24 cellular contexts compared by ENCODE assay signal in the genomic region with DNA sequence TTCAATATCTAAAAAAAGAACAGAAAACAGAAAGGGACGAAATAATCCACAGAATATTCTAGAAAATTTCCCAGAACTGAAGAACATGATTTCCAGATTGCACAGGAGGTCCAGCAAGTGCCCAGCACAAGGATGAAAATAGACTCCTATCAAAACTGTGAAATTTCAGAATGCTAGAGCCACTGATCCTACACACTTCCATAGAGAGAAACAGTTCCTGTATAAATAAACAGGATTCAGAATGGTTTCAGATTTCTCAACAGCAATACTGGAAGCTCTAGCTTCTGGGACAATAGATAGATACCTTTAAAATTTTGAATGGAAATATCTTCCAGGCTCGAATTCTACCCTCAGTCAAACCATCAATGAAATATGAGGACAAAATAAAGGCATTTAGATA. TPM values are rescaled to one million over a fixed set of nuclear protein-coding genes. Genes with fewer than 3 reads are reported as not detected.
DNase-seq lines count a peak whose midpoint lies in the region; ATAC-seq and TF ChIP-seq lines count a peak whose summit lies in the region.
"Had no signal": no experiment of that assay in that cellular context is flagged by ENCODE, and none has a peak within 500 bp of the region (broad histone marks: within the 10 kb centered on the region; RNA-seq: fewer than 3 reads in every experiment).

No MANE protein-coding gene starts in this region.

- H3K4me3 ChIP-seq in IMR-90 (ENCODE audit: insufficient read depth, low read depth, low read length), result no peak overlapping the region
- H3K4me3 ChIP-seq: psoas muscle, thoracic aorta had no signal

- H2BK20ac ChIP-seq in IMR-90 (ENCODE audit: low read depth, low read length), result no peak overlapping the region

- no CpG with 5 or more reads among the region's 2 CpGs for WGBS in IMR-90 (ENCODE audit: extremely low coverage in 2 of 2, insufficient read length in 1 of 2), 2 experiments

- TF ChIP-seq CTCF in IMR-90 (conservative IDR thresholded peaks at IDR 0.05; ENCODE audit: low read depth, low read length) (no peak), brain (conservative IDR thresholded peaks at IDR 0.05) (no peak)

- H3K4me3 Mint-ChIP-seq in activated naive CD8-positive, alpha-beta T cell, result peak overlapping the region; percentile 24
- no peak overlapping the region for H3K4me3 Mint-ChIP-seq in activated naive CD8-positive, alpha-beta T cell treated with anti-CD3 and anti-CD28 coated beads for 36 hours
- H3K4me3 Mint-ChIP-seq in brain, result peak overlapping the region in 4 of 5 experiments; percentile 18 to 48 (median 29)
- H3K4me3 Mint-ChIP-seq in stimulated activated memory B cell treated with anti-CD40 and anti-IgM and Interleukin-4, amounts not matched to agents 10 μg/mL and 1 μg/mL and 100 μg/mL, for 72 hours, result no peak overlapping the region
- H3K4me3 Mint-ChIP-seq: HFFc6; stimulated activated effector memory CD8-positive, alpha-beta T cell treated with anti-CD3 and anti-CD28 coated beads, Interleukin-12 subunit alpha, Interleukin-12 subunit beta, amount 100 ng/mL, for 72 hours had no signal

- H3K4me2 ChIP-seq in IMR-90 (ENCODE audit: low read depth, low read length), result peak overlapping the region; percentile 28; the same call in 1 of the 2 replicates
- H3K4me2 ChIP-seq: KMS-11 had no signal

- H3K27ac Mint-ChIP-seq in activated naive CD8-positive, alpha-beta T cell, result no peak overlapping the region
- no peak overlapping the region for H3K27ac Mint-ChIP-seq in activated naive CD8-positive, alpha-beta T cell treated with anti-CD3 and anti-CD28 coated beads for 36 hours
- peak overlapping the region in 1 of 5 experiments; percentile 7 for H3K27ac Mint-ChIP-seq in brain
- H3K27ac Mint-ChIP-seq in stimulated activated memory B cell treated with anti-CD40 and anti-IgM and Interleukin-4, amounts not matched to agents 10 μg/mL and 1 μg/mL and 100 μg/mL, for 72 hours, result peak overlapping the region; percentile 30
- H3K27ac Mint-ChIP-seq: HFFc6 had no signal

- H3K27me3 Mint-ChIP-seq in activated naive CD8-positive, alpha-beta T cell, result no peaks in the 10 kb centered on the region
- no peaks in the 10 kb centered on the region for H3K27me3 Mint-ChIP-seq in activated naive CD8-positive, alpha-beta T cell treated with anti-CD3 and anti-CD28 coated beads for 36 hours
- H3K27me3 Mint-ChIP-seq in brain, result no peaks in the 10 kb centered on the region
- H3K27me3 Mint-ChIP-seq in stimulated activated memory B cell treated with anti-CD40 and anti-IgM and Interleukin-4, amounts not matched to agents 10 μg/mL and 1 μg/mL and 100 μg/mL, for 72 hours, result no peaks in the 10 kb centered on the region

- intact Hi-C loops in IMR-90 (cut with micrococcal nuclease), result loop anchor here (10.0 kb wide), 1 partner anchor 1160 kb away; no protein-coding TSS in a partner anchor

- no peak for TF ChIP-seq RAD21 in IMR-90 (IDR thresholded peaks at IDR 0.05; ENCODE audit: low read length)

- CTCF ChIA-PET in IMR-90 (lab: Yijun Ruan, JAX), result no interaction called here

- in situ Hi-C loops in IMR-90 (cut with MboI; ENCODE audit: low sequenced_read_pairs), result no loop called here

- H3K23ac ChIP-seq in IMR-90 (ENCODE audit: low read depth, low read length), result no peak overlapping the region

- no peak overlapping the region for H4K5ac ChIP-seq in IMR-90 (ENCODE audit: low read depth, low read length)

- no peaks in the 10 kb centered on the region for H3K36me3 ChIP-seq in IMR-90 (ENCODE audit: control insufficient read depth, insufficient read depth, low read length)
- H3K36me3 ChIP-seq: neutrophil, thoracic aorta had no signal

- BruUV-seq in IMR-90 (replicated peaks; lab: Mats Ljungman, UMichigan), result no TSS peak

- no peak overlapping the region for H2AK5ac ChIP-seq in IMR-90 (ENCODE audit: low read depth, low read length)

- no peak for ATAC-seq in IMR-90 (ENCODE audit: low read depth)
- ATAC-seq in stimulated activated memory B cell treated with anti-CD40 and anti-IgM and Interleukin-4, amounts not matched to agents 10 μg/mL and 1 μg/mL and 100 μg/mL, for 72 hours, result no peak
- ATAC-seq in HG02981 (IDR thresholded peaks at IDR 0.05; ENCODE audit: unreplicated experiment), result no peak
- ATAC-seq: foreskin keratinocyte; psoas muscle; stimulated activated effector memory CD8-positive, alpha-beta T cell treated with anti-CD3 and anti-CD28 coated beads, Interleukin-12 subunit alpha, Interleukin-12 subunit beta, amount 100 ng/mL, for 72 hours had no signal

- no peak overlapping the region for H4K91ac ChIP-seq in IMR-90 (ENCODE audit: insufficient read depth, low read depth, low read length)

- peaks cover 6 to 18% of the 10 kb centered on the region in 2 experiments for H3K79me1 ChIP-seq in IMR-90 (ENCODE audit: low read depth in 1 of 2, low read length in 2 of 2)

- no peak overlapping the region for H2BK120ac ChIP-seq in IMR-90 (ENCODE audit: low read depth, low read length)

- H3K4me1 ChIP-seq in IMR-90 (ENCODE audit: control insufficient read depth, insufficient read depth, low read length), result peaks cover 8% of the 10 kb centered on the region

- H3K9me3 ChIP-seq in IMR-90 (ENCODE audit: control insufficient read depth, insufficient read depth, low read length), result no peaks in the 10 kb centered on the region
- H3K9me3 ChIP-seq: neutrophil, psoas muscle, thoracic aorta had no signal

- TF ChIP-seq POLR2A in IMR-90 (IDR thresholded peaks at IDR 0.05; ENCODE audit: low read depth, low read length), result no peak

- no peaks in the 10 kb centered on the region for H3K9me3 Mint-ChIP-seq in activated naive CD8-positive, alpha-beta T cell (ENCODE audit: low read depth)
- H3K9me3 Mint-ChIP-seq in activated naive CD8-positive, alpha-beta T cell treated with anti-CD3 and anti-CD28 coated beads for 36 hours, result no peaks in the 10 kb centered on the region
- H3K9me3 Mint-ChIP-seq in brain, result no peaks in the 10 kb centered on the region
- no peaks in the 10 kb centered on the region for H3K9me3 Mint-ChIP-seq in stimulated activated memory B cell treated with anti-CD40 and anti-IgM and Interleukin-4, amounts not matched to agents 10 μg/mL and 1 μg/mL and 100 μg/mL, for 72 hours
- H3K9me3 Mint-ChIP-seq: CD8-positive, alpha-beta memory T cell; HFFc6; stimulated activated effector memory CD8-positive, alpha-beta T cell treated with anti-CD3 and anti-CD28 coated beads, Interleukin-12 subunit alpha, Interleukin-12 subunit beta, amount 100 ng/mL, for 72 hours had no signal

- dilution Hi-C loops in IMR-90 (cut with HindIII; ENCODE audit: low sequenced_read_pairs, unreplicated experiment), result no loop called here

- no peak overlapping the region for H2AFZ ChIP-seq in IMR-90 (replicated peaks; ENCODE audit: low read length, poor library complexity)

- H3K9ac ChIP-seq in IMR-90 (ENCODE audit: low read depth, low read length), result no peak overlapping the region
- H3K9ac ChIP-seq: KMS-11 had no signal

- no peaks in the 10 kb centered on the region for H3K27me3 ChIP-seq in IMR-90 (ENCODE audit: control insufficient read depth, insufficient read depth, low read length)
- H3K27me3 ChIP-seq: foreskin keratinocyte had no signal

- H3K4me1 Mint-ChIP-seq in activated naive CD8-positive, alpha-beta T cell (ENCODE audit: low read depth), result peaks cover 53% of the 10 kb centered on the region
- H3K4me1 Mint-ChIP-seq in activated naive CD8-positive, alpha-beta T cell treated with anti-CD3 and anti-CD28 coated beads for 36 hours, result peaks cover 41% of the 10 kb centered on the region
- H3K4me1 Mint-ChIP-seq in brain, result peaks cover 55% of the 10 kb centered on the region
- H3K4me1 Mint-ChIP-seq in stimulated activated memory B cell treated with anti-CD40 and anti-IgM and Interleukin-4, amounts not matched to agents 10 μg/mL and 1 μg/mL and 100 μg/mL, for 72 hours, result peaks cover 41% of the 10 kb centered on the region

- no peaks in the 10 kb centered on the region; the same call in none of the 2 replicates for H3K9me1 ChIP-seq in IMR-90 (ENCODE audit: insufficient read depth, low read length)

- no peak overlapping the region for H3K18ac ChIP-seq in IMR-90 (ENCODE audit: low read depth, low read length)

- no peak overlapping the region for H3K14ac ChIP-seq in IMR-90 (replicated peaks; ENCODE audit: low read depth, low read length)

- POLR2A ChIA-PET in IMR-90 (lab: Charles Lee; ENCODE audit: unreplicated experiment), result interaction anchor here (0.6 kb wide), 1 partner anchor 40 kb away, joined by 12 read pairs; no protein-coding TSS in a partner anchor

- no peak overlapping the region for H4K8ac ChIP-seq in IMR-90 (ENCODE audit: low read depth in 2 of 2, low read length in 2 of 2)

- no peak overlapping the region for H3K56ac ChIP-seq in IMR-90 (ENCODE audit: extremely low read depth, insufficient read depth, low read length)

- no peak overlapping the region for H2AK9ac ChIP-seq in IMR-90 (replicated peaks; ENCODE audit: low read depth, low read length, poor library complexity)

- DNase-seq in activated naive CD8-positive, alpha-beta T cell treated with anti-CD3 and anti-CD28 coated beads for 36 hours, result no peak
- DNase-seq in IMR-90 (peak; percentile 55), cerebellar nuclear complex (lab: John Stamatoyannopoulos, UW) (no peak), MV-4-11 (lab: John Stamatoyannopoulos, UW) (no peak)
- DNase-seq: activated gamma-delta T cell treated with Interleukin-2 at 50 U/mL for 16 hours; CD8-positive, alpha-beta memory T cell; DMS53; foreskin keratinocyte; HFFc6; hippocampal formation; NCI-H1048; NCI-H187; NCI-H446; psoas muscle; Right ventricle myocardium superior; SW 1271 had no signal

- H2BK15ac ChIP-seq in IMR-90 (ENCODE audit: low read depth, low read length), result no peak overlapping the region

- H2BK5ac ChIP-seq in IMR-90 (ENCODE audit: low read depth, low read length, poor library complexity, severe bottlenecking), result no peak overlapping the region

- peaks cover 3% of the 10 kb centered on the region; the same call in 1 of the 2 replicates for H4K20me1 ChIP-seq in IMR-90 (ENCODE audit: insufficient read depth, low read length)

- no peak overlapping the region for H3K27ac ChIP-seq in IMR-90 (ENCODE audit: insufficient read depth, low read length)
- H3K27ac ChIP-seq: foreskin keratinocyte, KMS-11, neutrophil, psoas muscle, thoracic aorta had no signal

- H3K4ac ChIP-seq in IMR-90 (ENCODE audit: low read depth, low read length), result no peak overlapping the region

- peaks cover 11% of the 10 kb centered on the region for H3K36me3 Mint-ChIP-seq in activated naive CD8-positive, alpha-beta T cell
- peaks cover 23% of the 10 kb centered on the region for H3K36me3 Mint-ChIP-seq in activated naive CD8-positive, alpha-beta T cell treated with anti-CD3 and anti-CD28 coated beads for 36 hours
- H3K36me3 Mint-ChIP-seq in brain, result peaks cover 20% of the 10 kb centered on the region
- H3K36me3 Mint-ChIP-seq in stimulated activated memory B cell treated with anti-CD40 and anti-IgM and Interleukin-4, amounts not matched to agents 10 μg/mL and 1 μg/mL and 100 μg/mL, for 72 hours, result peaks cover 30% of the 10 kb centered on the region

TF ChIP-seq in IMR-90, 13 proteins besides CTCF, POLR2A, EP300 and RAD21:
- no peak for TF ChIP-seq MXI1 (IDR thresholded peaks at IDR 0.05; ENCODE audit: borderline replicate concordance, low read depth, low read length)

RNA-seq across cellular contexts. Expression of gene TARBP1, which starts 4.6 kb away (rescaled TPM):
- 10 to 100 TPM; 38.6 to 44.0 TPM for total RNA-seq in activated naive CD8-positive, alpha-beta T cell treated with anti-CD3 and anti-CD28 coated beads for 36 hours
- total RNA-seq in IMR-90 (2012; rRNA removed), result 10.6 and 12.8 TPM in 2 replicates
- polyA plus RNA-seq in IMR-90 (2012; rRNA removed), result 16.0 and 17.7 TPM in 2 replicates
- 2.9 and 4.6 TPM in 2 replicates for polyA plus RNA-seq in IMR-90 (2012; cell fraction: cytosol; rRNA removed)
- 20.3 and 133 TPM in 2 replicates for polyA plus RNA-seq in IMR-90 (2012; cell fraction: nucleus; rRNA removed; ENCODE audit: low replicate concordance)
- 5.4 TPM for polyA plus RNA-seq in brain (ENCODE audit: insufficient read depth, low read depth, low replicate concordance)

Comparison
In these comparisons a context has a peak if more than half of its experiments do, and no peak if none do; other contexts are left out.
1. H3K4me3 Mint-ChIP-seq: peak in activated naive CD8-positive, alpha-beta T cell (single experiment) and brain (4 of 5); none in activated naive CD8-positive, alpha-beta T cell treated with anti-CD3 and anti-CD28 coated beads for 36 hours (single experiment) and stimulated activated memory B cell treated with anti-CD40 and anti-IgM and Interleukin-4, amounts not matched to agents 10 μg/mL and 1 μg/mL and 100 μg/mL, for 72 hours (single experiment).